In genomic region chr12:52239767-52240166, GRCh38 we compare ENCODE assay signal across 21 cellular contexts. TPM values are rescaled to one million over a fixed set of nuclear protein-coding genes. Genes with fewer than 3 reads are reported as not detected.
"Had no signal": no experiment of that assay in that cellular context is flagged by ENCODE, and none has a peak within 500 bp of the region (broad histone marks: within the 10 kb centered on the region; RNA-seq: fewer than 3 reads in every experiment).

No MANE protein-coding gene starts in this region.

- H3K36me3 ChIP-seq: adrenal gland, transverse colon had no signal

- H3K9me3 ChIP-seq: adrenal gland, transverse colon had no signal

- ATAC-seq: activated naive CD4-positive, alpha-beta T cell treated with anti-CD3 and anti-CD28 coated beads, Interleukin-2, amount 50 U/mL, for 72 hours; activated T-cell treated with anti-CD3 and anti-CD28 coated beads, Interleukin-2, amount 50 U/mL, for 72 hours; effector memory CD8-positive, alpha-beta T cell; foreskin keratinocyte; stimulated activated naive CD8-positive, alpha-beta T cell treated with anti-CD3 and anti-CD28 coated beads, Interleukin-15, Interleukin-2, amounts not matched to agents 100 U/mL and 50 U/mL, for 24 hours had no signal

- H3K27me3 ChIP-seq: adrenal gland, foreskin keratinocyte, transverse colon had no signal

- H3K4me3 Mint-ChIP-seq: activated T-cell treated with anti-CD3 and anti-CD28 coated beads, Interleukin-2, amount 50 U/mL, for 72 hours; effector memory CD8-positive, alpha-beta T cell had no signal

- H3K4me3 ChIP-seq: adrenal gland, lung, transverse colon had no signal

- H3K9me3 Mint-ChIP-seq: activated naive CD4-positive, alpha-beta T cell treated with anti-CD3 and anti-CD28 coated beads, Interleukin-2, amount 50 U/mL, for 72 hours; activated T-cell treated with anti-CD3 and anti-CD28 coated beads, Interleukin-2, amount 50 U/mL, for 72 hours; effector memory CD8-positive, alpha-beta T cell had no signal

- H3K27ac Mint-ChIP-seq: activated T-cell treated with anti-CD3 and anti-CD28 coated beads, Interleukin-2, amount 50 U/mL, for 72 hours; effector memory CD8-positive, alpha-beta T cell had no signal

- DNase-seq: activated CD4-positive, alpha-beta T cell treated with anti-CD3 and anti-CD28 coated beads, Interleukin-2, amount 50 U/mL, for 4 hours; activated gamma-delta T cell treated with Interleukin-2 at 50 U/mL for 16 hours; activated T-cell treated with anti-CD3 and anti-CD28 coated beads, Interleukin-2, amount 50 U/mL, for 72 hours; adrenal gland; caudate nucleus; effector memory CD8-positive, alpha-beta T cell; foreskin keratinocyte; hippocampal formation; islet precursor cell; stimulated activated naive CD8-positive, alpha-beta T cell treated with anti-CD3 and anti-CD28 coated beads, Interleukin-15, Interleukin-2, amounts not matched to agents 100 U/mL and 50 U/mL, for 24 hours; substantia nigra; transverse colon had no signal

- H3K27ac ChIP-seq: adrenal gland, foreskin keratinocyte, transverse colon had no signal

RNA-seq across cellular contexts. Expression of gene KRT7, which starts 6.7 kb away (rescaled TPM):
- total RNA-seq: skeletal muscle tissue had no signal
- polyA plus RNA-seq: neural cell had no signal

RNA-seq across cellular contexts. Expression of gene KRT86, which starts 34.7 kb away (rescaled TPM):
- total RNA-seq: activated CD8-positive, alpha-beta memory T cell treated with anti-CD3 and anti-CD28 coated beads for 36 hours; progenitor cell of endocrine pancreas had no signal
- polyA plus RNA-seq: neural cell had no signal

RNA-seq across cellular contexts. Expression of gene KRT80, which starts 48.0 kb away (rescaled TPM):
- total RNA-seq: activated CD8-positive, alpha-beta memory T cell treated with anti-CD3 and anti-CD28 coated beads for 36 hours; activated naive CD4-positive, alpha-beta T cell treated with anti-CD3 and anti-CD28 coated beads, Interleukin-2, amount 50 U/mL, for 72 hours; activated T-cell treated with anti-CD3 and anti-CD28 coated beads, Interleukin-2, amount 50 U/mL, for 72 hours; T-helper 2 cell treated with Interferon-gamma antibody and Interleukin-4, amounts not matched to agents 100 ng/mL and 5 ng/mL, for 36 hours had no signal
- polyA plus RNA-seq: neural cell had no signal

RNA-seq across cellular contexts. Expression of gene KRT81, which starts 51.6 kb away (rescaled TPM):
- total RNA-seq: activated CD8-positive, alpha-beta memory T cell treated with anti-CD3 and anti-CD28 coated beads for 36 hours; activated naive CD4-positive, alpha-beta T cell treated with anti-CD3 and anti-CD28 coated beads, Interleukin-2, amount 50 U/mL, for 72 hours; activated T-cell treated with anti-CD3 and anti-CD28 coated beads, Interleukin-2, amount 50 U/mL, for 72 hours; fibroblast of lung; foreskin keratinocyte; osteoblast; progenitor cell of endocrine pancreas; skeletal muscle tissue; transverse colon had no signal
- polyA plus RNA-seq: adrenal gland, fibroblast of lung, neural cell had no signal
